ENCODE assay signal across 17 cellular contexts in the genomic region with DNA sequence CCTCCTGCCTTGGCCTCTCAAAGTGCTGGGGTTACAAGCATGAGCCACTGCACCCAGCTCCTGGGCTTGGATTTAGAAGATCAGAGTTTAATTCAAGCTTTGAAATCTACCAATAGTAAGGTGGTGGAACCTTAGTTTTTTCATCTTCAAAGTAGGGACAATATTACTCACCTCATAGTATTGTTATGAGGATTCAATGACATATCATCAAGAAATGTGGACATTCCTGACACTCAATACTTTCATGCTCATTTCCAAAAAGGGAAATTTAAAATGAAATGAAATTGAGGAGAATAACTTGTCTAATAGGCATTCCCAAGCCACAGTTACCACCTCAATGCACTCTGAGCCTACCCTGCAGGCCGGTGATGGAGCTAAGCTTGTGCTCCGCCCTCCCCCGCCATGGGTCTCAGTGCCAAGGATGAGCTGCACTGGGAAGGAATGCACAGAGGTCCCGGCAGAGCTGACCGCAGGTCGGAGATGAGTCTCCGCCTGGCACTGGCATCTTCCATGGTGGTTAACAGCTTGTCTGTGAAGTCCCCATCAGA. TPM values are rescaled to one million over a fixed set of nuclear protein-coding genes. Genes with fewer than 3 reads are reported as not detected.
DNase-seq lines count a peak whose midpoint lies in the region; ATAC-seq and TF ChIP-seq lines count a peak whose summit lies in the region.
"Had no signal": no experiment of that assay in that cellular context is flagged by ENCODE, and none has a peak within 500 bp of the region (broad histone marks: within the 10 kb centered on the region; RNA-seq: fewer than 3 reads in every experiment).

No MANE protein-coding gene starts in this region.

- H3K36me3 Mint-ChIP-seq in CD14-positive monocyte, result no peaks in the 10 kb centered on the region
- H3K36me3 Mint-ChIP-seq: CD4-positive, CD25-positive, alpha-beta regulatory T cell had no signal

- H3K36me3 ChIP-seq in kidney epithelial cell (ENCODE audit: control insufficient read depth, insufficient read depth, low read length) (no peaks in the 10 kb centered on the region), gastrocnemius medialis (no peaks in the 10 kb centered on the region)
- H3K36me3 ChIP-seq: breast epithelium, esophagus squamous epithelium, HAP-1 had no signal

- H3K27ac Mint-ChIP-seq in CD14-positive monocyte, result no peak overlapping the region
- H3K27ac Mint-ChIP-seq: CD4-positive, CD25-positive, alpha-beta regulatory T cell had no signal

- peaks cover 0 to 4% (median 2%) of the 10 kb centered on the region in 3 donors for H3K27me3 Mint-ChIP-seq in CD14-positive monocyte (ENCODE audit: low read depth in 3 of 3)
- H3K27me3 Mint-ChIP-seq: CD4-positive, CD25-positive, alpha-beta regulatory T cell had no signal

- H3K27me3 ChIP-seq in kidney epithelial cell (ENCODE audit: control insufficient read depth, insufficient read depth, low read length) (no peaks in the 10 kb centered on the region), gastrocnemius medialis (no peaks in the 10 kb centered on the region)
- H3K27me3 ChIP-seq: breast epithelium had no signal

- H3K27ac ChIP-seq in gastrocnemius medialis, result no peak overlapping the region
- H3K27ac ChIP-seq: esophagus squamous epithelium, HL-60 had no signal

- DNase-seq in AG08396 (ENCODE audit: low spot score) (peak; percentile 80), HT1080 (ENCODE audit: low read depth) (peak; percentile 99), astrocyte of the hippocampus (ENCODE audit: low read depth, low spot score) (peak; percentile 86), kidney epithelial cell (ENCODE audit: low read depth) (peak; percentile 68), gastrocnemius medialis (no peak), CD14-positive monocyte (ENCODE audit: low spot score) (no peak), midbrain (lab: John Stamatoyannopoulos, UW) (no peak), NCI-H510A treated with DMSO at 0.1 percent for 48 hours (lab: John Stamatoyannopoulos, UW) (no peak)
- DNase-seq: CD4-positive, CD25-positive, alpha-beta regulatory T cell; esophagus squamous epithelium; NCI-H1105; NK-92 treated with Interleukin-12 subunit alpha and Interleukin-12 subunit beta, amount 100 ng/mL, for 24 hours; posterior cingulate gyrus; stimulated activated CD4-positive, alpha-beta T cell treated with anti-CD3 and anti-CD28 coated beads, Interleukin-4, amount 100 ng/mL, for 1 hour had no signal

- H3K4me3 Mint-ChIP-seq in CD14-positive monocyte, result no peak overlapping the region
- H3K4me3 Mint-ChIP-seq: CD4-positive, CD25-positive, alpha-beta regulatory T cell had no signal

- no peak for ATAC-seq in gastrocnemius medialis

- in situ Hi-C loops in gastrocnemius medialis (cut with MboI; ENCODE audit: low sequenced_read_pairs in 4 of 4), result no loop called here

- no peaks in the 10 kb centered on the region for H3K9me3 ChIP-seq in gastrocnemius medialis
- H3K9me3 ChIP-seq: breast epithelium, esophagus squamous epithelium, HAP-1 had no signal

- H3K9me3 Mint-ChIP-seq in CD14-positive monocyte, result no peaks in the 10 kb centered on the region

- peaks cover 14 to 17% of the 10 kb centered on the region in 2 donors for H3K4me1 ChIP-seq in gastrocnemius medialis

- no peak for TF ChIP-seq POLR2A in gastrocnemius medialis (IDR thresholded peaks at IDR 0.05)

- H3K4me1 Mint-ChIP-seq in CD14-positive monocyte, result no peaks in the 10 kb centered on the region
- H3K4me1 Mint-ChIP-seq: CD4-positive, CD25-positive, alpha-beta regulatory T cell had no signal

- TF ChIP-seq CTCF in kidney epithelial cell (IDR thresholded peaks at IDR 0.05; ENCODE audit: insufficient read depth, low read length, poor library complexity, severe bottlenecking) (no peak), gastrocnemius medialis (IDR thresholded peaks at IDR 0.05 in 4 of 5, conservative IDR thresholded peaks at IDR 0.05 in 1 of 5) (no peak), CD14-positive monocyte (IDR thresholded peaks at IDR 0.05) (no peak)

- H3K4me3 ChIP-seq in kidney epithelial cell (ENCODE audit: low read depth, low read length), result no peak overlapping the region
- H3K4me3 ChIP-seq in gastrocnemius medialis, result no peak overlapping the region
- H3K4me3 ChIP-seq: breast epithelium, esophagus squamous epithelium, HAP-1 had no signal

- intact Hi-C loops in gastrocnemius medialis (cut with DNase I; ENCODE audit: low total_unique reads) (no loop called here), CD14-positive monocyte (cut with micrococcal nuclease) (no loop called here)

RNA-seq across cellular contexts. Expression of gene BCAR3, which starts 56.5 kb away (rescaled TPM):
- 156 and 163 TPM in 2 replicates for total RNA-seq in HT1080 (2014; rRNA removed; shearing (Covaris generic))
- 97.9 and 102 TPM in 2 replicates for polyA plus RNA-seq in HT1080 (2015; cell fraction: cytosol; rRNA removed)
- 110 TPM in 2 replicates for polyA plus RNA-seq in HT1080 (2015; cell fraction: nucleus; rRNA removed)
- total RNA-seq in kidney epithelial cell (93.3 and 109 TPM in 2 replicates), gastrocnemius medialis (10 to 100 TPM; 17.1 to 25.0 (median 22.9) TPM)
- under 1 TPM in 1 of 2 donors, not detected in 1; 0.05 TPM for polyA plus RNA-seq in CD14-positive monocyte

Comparison
In these comparisons a context has a peak if more than half of its experiments do, and no peak if none do; other contexts are left out.
1. DNase-seq: peak in AG08396 (single experiment), HT1080 (single experiment), astrocyte of the hippocampus (single experiment) and kidney epithelial cell (single experiment); none in gastrocnemius medialis (0 of 2), CD14-positive monocyte (single experiment), midbrain (single experiment) and NCI-H510A treated with DMSO at 0.1 percent for 48 hours (single experiment).